Comparison of ENCODE assay signal across 8 cellular contexts in genomic region chr9:100111235-100111634, GRCh38. TPM values are rescaled to one million over a fixed set of nuclear protein-coding genes. Genes with fewer than 3 reads are reported as not detected.
A peak's percentile ranks its signal among the peaks of the same experiment; 100 is the strongest.
DNase-seq lines count a peak whose midpoint lies in the region; ATAC-seq and TF ChIP-seq lines count a peak whose summit lies in the region.

No MANE protein-coding gene starts in this region.

- H3K4me1 ChIP-seq in H9 (ENCODE audit: insufficient read depth, low read length): no peaks in the 10 kb centered on the region

- H3K36me3 Mint-ChIP-seq in H9 (ENCODE audit: insufficient read depth in 1 of 3, low read depth in 3 of 3) (peaks cover 0 to 5% (median 4%) of the 10 kb centered on the region in 3 experiments; a peak in 3 of 7 replicates), glutamatergic neuron (ENCODE audit: unreplicated experiment) (no peaks in the 10 kb centered on the region)

- H2AFZ ChIP-seq in H9 (ENCODE audit: low read length): no peak overlapping the region

- no peaks in the 10 kb centered on the region for H3K79me1 ChIP-seq in H9 (ENCODE audit: insufficient read depth, low read depth, low read length, poor library complexity, severe bottlenecking)

- no peak overlapping the region for H2BK5ac ChIP-seq in H9 (ENCODE audit: insufficient read length, low read length)

- H2BK15ac ChIP-seq in H9 (ENCODE audit: low read depth, low read length): no peak overlapping the region

- no peaks in the 10 kb centered on the region for H3K79me2 ChIP-seq in H9 (ENCODE audit: insufficient read depth, low read length)

- H3K9ac ChIP-seq in H9 (ENCODE audit: extremely low read depth, insufficient read length, low read length): no peak overlapping the region

- H3K9me3 ChIP-seq in H9 (ENCODE audit: control insufficient read depth, low read depth, low read length): no peaks in the 10 kb centered on the region

- no peak overlapping the region for H3K27ac ChIP-seq in H9 (ENCODE audit: insufficient read length, low read depth, low read length)

- H3K4me3 Mint-ChIP-seq in H9 (no peak overlapping the region), glutamatergic neuron (ENCODE audit: unreplicated experiment) (no peak overlapping the region)

- no peak overlapping the region for H3K23ac ChIP-seq in H9 (ENCODE audit: insufficient read length, low read depth, low read length)

- no peaks in the 10 kb centered on the region for H3K27me3 ChIP-seq in H9 (ENCODE audit: insufficient read depth, low read length)

- H3K14ac ChIP-seq in H9 (ENCODE audit: insufficient read depth, low read length): no peak overlapping the region

- H3K23me2 ChIP-seq in H9 (ENCODE audit: insufficient read length, low read depth, low read length, poor library complexity, severe bottlenecking): no peaks in the 10 kb centered on the region

- no peak overlapping the region for H3K4ac ChIP-seq in H9 (ENCODE audit: low read depth, low read length)

- no peak overlapping the region for H4K8ac ChIP-seq in H9 (replicated peaks; ENCODE audit: insufficient read length, low read depth, low read length)

- H3K4me2 ChIP-seq in H9 (ENCODE audit: insufficient read depth, insufficient read length, low read length): no peak overlapping the region

- no peak overlapping the region for H2BK120ac ChIP-seq in H9 (ENCODE audit: low read depth, low read length, poor library complexity, severe bottlenecking)

- no peak overlapping the region for H4K5ac ChIP-seq in H9 (ENCODE audit: insufficient read length, low read depth, low read length)

- no peak overlapping the region for H4K91ac ChIP-seq in H9 (ENCODE audit: insufficient read length, low read depth, low read length)

- H3K56ac ChIP-seq in H9 (ENCODE audit: insufficient read length, low read depth, low read length): peak overlapping the region; percentile 12

- intact Hi-C loops in sciatic nerve (cut with DNase I): no loop called here

- no peak overlapping the region for H3K18ac ChIP-seq in H9 (ENCODE audit: insufficient read length, low read depth, low read length)

- no peak overlapping the region for H2AK5ac ChIP-seq in H9 (ENCODE audit: insufficient read length, low read length)

- no peak overlapping the region for H2BK12ac ChIP-seq in H9 (ENCODE audit: insufficient read length, low read depth, low read length)

- no peaks in the 10 kb centered on the region for H3K27me3 Mint-ChIP-seq in H9 (ENCODE audit: low read depth)
- H3K27me3 Mint-ChIP-seq in glutamatergic neuron (ENCODE audit: unreplicated experiment): no peaks in the 10 kb centered on the region

- no peaks in the 10 kb centered on the region for H4K20me1 ChIP-seq in H9 (ENCODE audit: control insufficient read depth, insufficient read depth, insufficient read length)

- no CpG with 5 or more reads among the region's 4 CpGs for WGBS in H9 (ENCODE audit: extremely low coverage, insufficient read length, low lambda C conversion rate)

- TF ChIP-seq CTCF in H9 (conservative IDR thresholded peaks at IDR 0.05) (no peak), glutamatergic neuron (IDR thresholded peaks at IDR 0.05; ENCODE audit: partially characterized antibody, unreplicated experiment) (no peak)

- H3K9me3 Mint-ChIP-seq in H9: no peaks in the 10 kb centered on the region; a peak in 1 of 5 replicates
- peaks cover 1% of the 10 kb centered on the region for H3K9me3 Mint-ChIP-seq in glutamatergic neuron (ENCODE audit: unreplicated experiment)

- no peak overlapping the region for H3T11ph ChIP-seq in H9 (ENCODE audit: low read length)

- DNase-seq in H9: no peak
- DNase-seq in glomerular visceral epithelial cell (ENCODE audit: extremely low spot score): peak; percentile 93
- DNase-seq in sciatic nerve (ENCODE audit: low spot score): peak; percentile 86
- DNase-seq in activated T-cell treated with anti-CD3 and anti-CD28 coated beads, Interleukin-2, amount 50 U/mL, for 1 hour: no peak
- no peak for DNase-seq in glutamatergic neuron
- no peak for DNase-seq in stimulated activated CD8-positive, alpha-beta memory T cell treated with anti-CD3 and anti-CD28 coated beads, Interleukin-4, amount 100 ng/mL, for 48 hours
- no peak for DNase-seq in NK-92 treated with Interleukin-12 subunit alpha and Interleukin-12 subunit beta, amount 100 ng/mL, for 24 hours (lab: John Stamatoyannopoulos, UW)

- H2BK20ac ChIP-seq in H9 (ENCODE audit: low read depth, low read length, poor library complexity, severe bottlenecking): no peak overlapping the region

- peak; percentile 99 for ATAC-seq in SK-N-SH treated with all-trans-retinoic acid at 6 μM for 48 hours
- peak; percentile 95 for ATAC-seq in sciatic nerve

- H3K4me1 Mint-ChIP-seq in H9 (peaks cover 18 to 19% of the 10 kb centered on the region in 2 experiments), glutamatergic neuron (ENCODE audit: low read depth, unreplicated experiment) (peaks cover 6% of the 10 kb centered on the region)

- H3K27ac Mint-ChIP-seq in H9: no peak overlapping the region
- H3K27ac Mint-ChIP-seq in glutamatergic neuron (ENCODE audit: unreplicated experiment): no peak overlapping the region

TF ChIP-seq in SK-N-SH treated with all-trans-retinoic acid at 6 μM for 48 hours, 23 proteins besides CTCF, POLR2A, EP300 and RAD21:
- TF ChIP-seq ISL1 (CRISPR knock-in tag; IDR thresholded peaks at IDR 0.05): 0 out of 2 replicates have a peak, but pooled peaks have one; percentile 25
- TF ChIP-seq, protein P1, sequence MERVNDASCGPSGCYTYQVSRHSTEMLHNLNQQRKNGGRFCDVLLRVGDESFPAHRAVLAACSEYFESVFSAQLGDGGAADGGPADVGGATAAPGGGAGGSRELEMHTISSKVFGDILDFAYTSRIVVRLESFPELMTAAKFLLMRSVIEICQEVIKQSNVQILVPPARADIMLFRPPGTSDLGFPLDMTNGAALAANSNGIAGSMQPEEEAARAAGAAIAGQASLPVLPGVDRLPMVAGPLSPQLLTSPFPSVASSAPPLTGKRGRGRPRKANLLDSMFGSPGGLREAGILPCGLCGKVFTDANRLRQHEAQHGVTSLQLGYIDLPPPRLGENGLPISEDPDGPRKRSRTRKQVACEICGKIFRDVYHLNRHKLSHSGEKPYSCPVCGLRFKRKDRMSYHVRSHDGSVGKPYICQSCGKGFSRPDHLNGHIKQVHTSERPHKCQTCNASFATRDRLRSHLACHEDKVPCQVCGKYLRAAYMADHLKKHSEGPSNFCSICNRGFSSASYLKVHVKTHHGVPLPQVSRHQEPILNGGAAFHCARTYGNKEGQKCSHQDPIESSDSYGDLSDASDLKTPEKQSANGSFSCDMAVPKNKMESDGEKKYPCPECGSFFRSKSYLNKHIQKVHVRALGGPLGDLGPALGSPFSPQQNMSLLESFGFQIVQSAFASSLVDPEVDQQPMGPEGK (CRISPR knock-in tag; IDR thresholded peaks at IDR 0.05; ENCODE audit: borderline replicate concordance): no peak
- TF ChIP-seq BACH2 (CRISPR knock-in tag; IDR thresholded peaks at IDR 0.05; ENCODE audit: borderline replicate concordance): no peak

RNA-seq across cellular contexts. Expression of gene INVS, which starts 12.2 kb away (rescaled TPM):
- total RNA-seq in H9 (2021): 7.5 and 8.2 TPM in 2 replicates
- 32.4 TPM for total RNA-seq in sciatic nerve
- total RNA-seq in glutamatergic neuron (ENCODE audit: unreplicated experiment): 33.4 TPM

RNA-seq across cellular contexts. Expression of gene ERP44, which starts 12.4 kb away (rescaled TPM):
- total RNA-seq in H9 (2021) (15.4 and 15.5 TPM in 2 replicates), sciatic nerve (15.9 TPM), glutamatergic neuron (ENCODE audit: unreplicated experiment) (19.3 TPM)

Comparison
In these comparisons a context has a peak if more than half of its experiments do, and no peak if none do; other contexts are left out.
1. DNase-seq: peak in glomerular visceral epithelial cell (single experiment) and sciatic nerve (single experiment); none in H9 (single experiment), activated T-cell treated with anti-CD3 and anti-CD28 coated beads, Interleukin-2, amount 50 U/mL, for 1 hour (single experiment), glutamatergic neuron (single experiment), stimulated activated CD8-positive, alpha-beta memory T cell treated with anti-CD3 and anti-CD28 coated beads, Interleukin-4, amount 100 ng/mL, for 48 hours (single experiment) and NK-92 treated with Interleukin-12 subunit alpha and Interleukin-12 subunit beta, amount 100 ng/mL, for 24 hours (single experiment).